In genomic region chr11:65793625-65794400, GRCh38 we compare ENCODE assay signal across 25 cellular contexts. TPM values are rescaled to one million over a fixed set of nuclear protein-coding genes. Genes with fewer than 3 reads are reported as not detected.
A peak's percentile ranks its signal among the peaks of the same experiment; 100 is the strongest.
DNase-seq lines count a peak whose midpoint lies in the region; ATAC-seq, FAIRE-seq and TF ChIP-seq lines count a peak whose summit lies in the region.
"Had no signal": no experiment of that assay in that cellular context is flagged by ENCODE, and none has a peak within 500 bp of the region (broad histone marks: within the 10 kb centered on the region; RNA-seq: fewer than 3 reads in every experiment).

No MANE protein-coding gene starts in this region.

- H3K9me3 Mint-ChIP-seq in stimulated activated effector memory CD8-positive, alpha-beta T cell treated with anti-CD3 and anti-CD28 coated beads, Interleukin-12 subunit alpha, Interleukin-12 subunit beta, amount 100 ng/mL, for 72 hours: no peaks in the 10 kb centered on the region
- no peaks in the 10 kb centered on the region for H3K9me3 Mint-ChIP-seq in GM23338
- H3K9me3 Mint-ChIP-seq: activated naive CD8-positive, alpha-beta T cell treated with anti-CD3 and anti-CD28 coated beads, Interleukin-2, amount 10 ng/mL, durations not matched to agents 7 days and 5 days; activated T-helper 17 cell treated with anti-CD3 and anti-CD28 coated beads, Interleukin-2, amount 50 U/mL, for 72 hours; endodermal cell; naive thymus-derived CD8-positive, alpha-beta T cell had no signal

- H3K27ac ChIP-seq in H1 (ENCODE audit: low read depth, low read length): no peak overlapping the region
- H3K27ac ChIP-seq in GM23338 (ENCODE audit: low read depth): no peak overlapping the region
- H3K27ac ChIP-seq: left lung, right atrium auricular region, tibial nerve had no signal

- no peak overlapping the region for H3K56ac ChIP-seq in H1 (replicated peaks; ENCODE audit: insufficient read length, low read depth, low read length)

- H3K23me2 ChIP-seq in H1 (ENCODE audit: low read depth, low read length): no peaks in the 10 kb centered on the region

- no peak overlapping the region for H3K14ac ChIP-seq in H1 (ENCODE audit: insufficient read length)

- H3K4me2 ChIP-seq in H1 (ENCODE audit: insufficient read depth in 1 of 2, low read depth in 2 of 2, low read length in 2 of 2): no peak overlapping the region
- H3K4me2 ChIP-seq in GM23338: no peak overlapping the region

- DNase-seq in NCI-H146 (lab: John Stamatoyannopoulos, UW) (peak; percentile 30), NCI-H146 treated with DMSO at 0.1 percent for 48 hours (lab: John Stamatoyannopoulos, UW; ENCODE audit: unreplicated experiment) (no peak), NCI-H774 (lab: John Stamatoyannopoulos, UW) (peak; percentile 10), H1 (ENCODE audit: low read depth in 1 of 2, low spot score in 2 of 2) (no peak), GM23338 (ENCODE audit: low spot score) (no peak), hippocampal formation (lab: John Stamatoyannopoulos, UW) (no peak)
- DNase-seq in stimulated activated effector memory CD8-positive, alpha-beta T cell treated with anti-CD3 and anti-CD28 coated beads, Interleukin-12 subunit alpha, Interleukin-12 subunit beta, amount 100 ng/mL, for 72 hours (ENCODE audit: low spot score in 2 of 2): no peak
- DNase-seq: activated CD4-positive, alpha-beta T cell treated with anti-CD3 and anti-CD28 coated beads, Interleukin-2, amount 50 U/mL, for 1 hour; activated naive CD8-positive, alpha-beta T cell treated with anti-CD3 and anti-CD28 coated beads, Interleukin-2, amount 10 ng/mL, durations not matched to agents 7 days and 5 days; Caco-2; endodermal cell; naive thymus-derived CD8-positive, alpha-beta T cell; NCI-H1436 treated with DMSO at 0.1 percent for 48 hours; stimulated activated CD4-positive, alpha-beta T cell treated with anti-CD3 and anti-CD28 coated beads, Interleukin-4, amount 100 ng/mL, for 4 hours had no signal

- H3K4me1 ChIP-seq in H1 (replicated peaks in 1 of 4; ENCODE audit: control insufficient read depth in 3 of 4, insufficient read depth in 4 of 4, low read length in 3 of 4) (peaks cover 10 to 31% (median 18%) of the 10 kb centered on the region in 4 experiments), GM23338 (ENCODE audit: insufficient read depth) (peaks cover 21% of the 10 kb centered on the region)
- H3K4me1 ChIP-seq: right atrium auricular region, tibial nerve had no signal

- no peaks in the 10 kb centered on the region for H3K79me2 ChIP-seq in H1 (ENCODE audit: control insufficient read depth in 1 of 2, insufficient read depth in 2 of 2, low read length in 2 of 2)
- H3K79me2 ChIP-seq in GM23338 (replicated peaks; ENCODE audit: insufficient read depth): no peaks in the 10 kb centered on the region; the same call in 1 of the 2 replicates

- H2AK5ac ChIP-seq in H1 (ENCODE audit: low read depth, low read length): no peak overlapping the region

- POLR2A ChIA-PET in H1 (lab: Charles Lee; ENCODE audit: partially characterized antibody): interaction anchor here (1.0 to 1.1 kb wide), 2 partner anchors 8 to 70 kb away, joined by 3 read pairs; no protein-coding TSS in a partner anchor

- H3K4me3 ChIP-seq in H1 (ENCODE audit: extremely low read depth in 1 of 4, insufficient read depth in 2 of 4, low read depth in 3 of 4, low read length in 4 of 4) (no peak overlapping the region), GM23338 (no peak overlapping the region)
- H3K4me3 ChIP-seq: left lung, right atrium auricular region, stomach, tibial nerve had no signal

- no peaks in the 10 kb centered on the region for H4K20me1 ChIP-seq in H1 (replicated peaks in 1 of 2; ENCODE audit: control insufficient read depth in 1 of 2, insufficient read depth in 2 of 2, low read length in 2 of 2)
- H4K20me1 ChIP-seq in GM23338 (replicated peaks; ENCODE audit: insufficient read depth): no peaks in the 10 kb centered on the region

- TF ChIP-seq EP300 in H1 (IDR thresholded peaks at IDR 0.05; ENCODE audit: borderline replicate concordance in 1 of 2, low read depth in 2 of 2, low read length in 2 of 2): no peak

- H4K91ac ChIP-seq in H1 (replicated peaks; ENCODE audit: insufficient read length, low read length): no peak overlapping the region

- no peak overlapping the region for H3K18ac ChIP-seq in H1 (ENCODE audit: extremely low read depth, low read length)

- 0 out of 2 replicates have a peak, but pooled peaks cover 4% of the 10 kb centered on the region for H3K79me1 ChIP-seq in H1 (ENCODE audit: low read depth, low read length)

- H3K4me1 Mint-ChIP-seq in stimulated activated effector memory CD8-positive, alpha-beta T cell treated with anti-CD3 and anti-CD28 coated beads, Interleukin-12 subunit alpha, Interleukin-12 subunit beta, amount 100 ng/mL, for 72 hours: peaks cover 33% of the 10 kb centered on the region
- H3K4me1 Mint-ChIP-seq in GM23338: peaks cover 40% of the 10 kb centered on the region

- H3K27me3 ChIP-seq in H1 (replicated peaks in 1 of 4; ENCODE audit: control insufficient read depth in 3 of 4, extremely low read depth in 1 of 4, insufficient read depth in 3 of 4, low read length in 3 of 4) (peaks cover 0 to 4% (median 2%) of the 10 kb centered on the region in 4 experiments; a peak in 3 of 7 replicates), GM23338 (ENCODE audit: insufficient read depth) (peaks cover 4% of the 10 kb centered on the region)
- H3K27me3 ChIP-seq: right atrium auricular region had no signal

- peak overlapping the region; percentile 37 for H3K27ac Mint-ChIP-seq in stimulated activated effector memory CD8-positive, alpha-beta T cell treated with anti-CD3 and anti-CD28 coated beads, Interleukin-12 subunit alpha, Interleukin-12 subunit beta, amount 100 ng/mL, for 72 hours
- no peak overlapping the region for H3K27ac Mint-ChIP-seq in GM23338
- H3K27ac Mint-ChIP-seq: activated naive CD8-positive, alpha-beta T cell treated with anti-CD3 and anti-CD28 coated beads, Interleukin-2, amount 10 ng/mL, durations not matched to agents 7 days and 5 days; activated T-helper 17 cell treated with anti-CD3 and anti-CD28 coated beads, Interleukin-2, amount 50 U/mL, for 72 hours; endodermal cell; naive thymus-derived CD8-positive, alpha-beta T cell had no signal

- peaks cover 10% of the 10 kb centered on the region for H3K27me3 Mint-ChIP-seq in GM23338 (ENCODE audit: insufficient read depth, low read depth, poor library complexity)

- TF ChIP-seq POLR2A in H1 (IDR thresholded peaks at IDR 0.05; ENCODE audit: control extremely low read depth in 1 of 2, low read depth in 2 of 2, low read length in 2 of 2): no peak

- H3K36me3 ChIP-seq in H1 (ENCODE audit: control insufficient read depth in 2 of 4, insufficient read depth in 4 of 4, low read length in 3 of 4) (peaks cover 0 to 3% (median 0%) of the 10 kb centered on the region in 4 experiments; a peak in 3 of 8 replicates), GM23338 (ENCODE audit: insufficient read depth) (no peaks in the 10 kb centered on the region)
- H3K36me3 ChIP-seq: left lung, right atrium auricular region, tibial nerve had no signal

- no peak overlapping the region for H3K4ac ChIP-seq in H1 (replicated peaks; ENCODE audit: insufficient read length, low read depth, low read length)

- FAIRE-seq in H1 (lab: Jason Lieb, UNC): no peak
- FAIRE-seq: A204.1 had no signal

- H2BK20ac ChIP-seq in H1 (ENCODE audit: low read length): no peak overlapping the region

- 0 out of 2 replicates have a peak, but pooled peaks cover 4% of the 10 kb centered on the region for H3F3A ChIP-seq in GM23338 (replicated peaks; ENCODE audit: low read depth)

- ATAC-seq in stimulated activated effector memory CD8-positive, alpha-beta T cell treated with anti-CD3 and anti-CD28 coated beads, Interleukin-12 subunit alpha, Interleukin-12 subunit beta, amount 100 ng/mL, for 72 hours: no peak
- ATAC-seq in GM23338 (no peak), GM21367 (IDR thresholded peaks at IDR 0.05; ENCODE audit: unreplicated experiment) (no peak)
- ATAC-seq: activated T-helper 17 cell treated with anti-CD3 and anti-CD28 coated beads, Interleukin-2, amount 50 U/mL, for 72 hours; naive thymus-derived CD8-positive, alpha-beta T cell had no signal

- H3K9me3 ChIP-seq in H1 (ENCODE audit: insufficient read depth in 2 of 2, low read depth in 1 of 2, low read length in 1 of 2): no peaks in the 10 kb centered on the region
- H3K9me3 ChIP-seq: Caco-2, left lung, right atrium auricular region, stomach, tibial nerve had no signal

- H2AFZ ChIP-seq in H1 (ENCODE audit: low read length) (no peak overlapping the region), GM23338 (no peak overlapping the region)

- no peak overlapping the region for H3K4me3 Mint-ChIP-seq in stimulated activated effector memory CD8-positive, alpha-beta T cell treated with anti-CD3 and anti-CD28 coated beads, Interleukin-12 subunit alpha, Interleukin-12 subunit beta, amount 100 ng/mL, for 72 hours
- H3K4me3 Mint-ChIP-seq in GM23338: no peak overlapping the region
- H3K4me3 Mint-ChIP-seq: activated naive CD8-positive, alpha-beta T cell treated with anti-CD3 and anti-CD28 coated beads, Interleukin-2, amount 10 ng/mL, durations not matched to agents 7 days and 5 days; activated T-helper 17 cell treated with anti-CD3 and anti-CD28 coated beads, Interleukin-2, amount 50 U/mL, for 72 hours; B cell; endodermal cell; naive thymus-derived CD8-positive, alpha-beta T cell had no signal

- no peaks in the 10 kb centered on the region for H3K36me3 Mint-ChIP-seq in stimulated activated effector memory CD8-positive, alpha-beta T cell treated with anti-CD3 and anti-CD28 coated beads, Interleukin-12 subunit alpha, Interleukin-12 subunit beta, amount 100 ng/mL, for 72 hours
- H3K36me3 Mint-ChIP-seq in GM23338 (ENCODE audit: low read depth): no peaks in the 10 kb centered on the region
- H3K36me3 Mint-ChIP-seq: activated naive CD8-positive, alpha-beta T cell treated with anti-CD3 and anti-CD28 coated beads, Interleukin-2, amount 10 ng/mL, durations not matched to agents 7 days and 5 days; naive thymus-derived CD8-positive, alpha-beta T cell had no signal

- TF ChIP-seq RAD21 in H1 (IDR thresholded peaks at IDR 0.05 in 1 of 2, conservative IDR thresholded peaks at IDR 0.05 in 1 of 2; ENCODE audit: low read depth in 2 of 2, low read length in 2 of 2): no peak

- no peak overlapping the region for H2BK15ac ChIP-seq in H1 (ENCODE audit: low read length)

- TF ChIP-seq CTCF in H1 (IDR thresholded peaks at IDR 0.05; ENCODE audit: control extremely low read depth in 1 of 3, insufficient read depth in 1 of 3, low read depth in 1 of 3, low read length in 3 of 3) (no peak), GM23338 (conservative IDR thresholded peaks at IDR 0.05; ENCODE audit: low read depth in 2 of 2) (no peak)

- H4K5ac ChIP-seq in H1 (ENCODE audit: insufficient read length, low read depth, low read length): no peak overlapping the region

- no peak overlapping the region for H3K9ac ChIP-seq in H1 (replicated peaks in 1 of 4; ENCODE audit: extremely low read depth in 1 of 4, low read depth in 3 of 4, low read length in 3 of 4)

- H2BK5ac ChIP-seq in H1 (ENCODE audit: low read depth, low read length): no peak overlapping the region

- H3K9me2 ChIP-seq in GM23338 (ENCODE audit: insufficient read depth): 0 out of 2 replicates have a peak, but pooled peaks cover 2% of the 10 kb centered on the region

- CTCF ChIA-PET in H1 (lab: Charles Lee; ENCODE audit: partially characterized antibody): interaction anchor here (0.8 to 12.7 kb wide), 8 partner anchors 9 to 25 kb away, joined by 3 to 128 read pairs (median 6); partner anchors contain the start of gene AP5B1

- H2BK12ac ChIP-seq in H1 (ENCODE audit: low read depth, low read length): no peak overlapping the region

- peak overlapping the region; percentile 72; the same call in 1 of the 2 replicates for H4K8ac ChIP-seq in H1 (ENCODE audit: extremely low read depth, insufficient read depth, low read length)

- no peak overlapping the region for H3K23ac ChIP-seq in H1 (ENCODE audit: insufficient read length)

- no peak overlapping the region for H2BK120ac ChIP-seq in H1 (replicated peaks; ENCODE audit: low read depth, low read length)

- 92% methylated on average over 29 of the region's 29 CpGs; no CpG with 5 or more reads in 1 of the 2 experiments for WGBS in H1 (ENCODE audit: extremely low coverage in 1 of 2, insufficient coverage in 1 of 2, insufficient read length in 1 of 2, insufficient replicate concordance in 2 of 2, low coverage in 1 of 2, low lambda C conversion rate in 2 of 2, missing lambda C conversion rate in 1 of 2), 2 experiments

RNA-seq across cellular contexts. Expression of gene OVOL1, which starts 7.0 kb away (rescaled TPM):
- total RNA-seq in H1 (2021; fragmentation: NEBNext Ultra II Directional; extraction: Animal tissue kit (Norgen Biotek cat#: 25700)): 3.3 and 3.4 TPM in 2 replicates
- polyA plus RNA-seq in H1 (2011; rRNA removed) (2.6 and 3.3 TPM in 2 replicates), GM23338 (2016; fragmentation: Nextera tagmentation; extraction: Ambion mirVana) (1.4 and 1.5 TPM in 2 replicates)
- 2.5 TPM for polyA plus RNA-seq in H1 (2011; cell fraction: cytosol; rRNA removed)
- 3.3 TPM for polyA plus RNA-seq in H1 (2011; cell fraction: nucleus; rRNA removed)
- polyA plus RNA-seq in H1 (2012, experiment 1 of 2): 2.3 to 2.6 TPM (median 2.5 TPM) in 4 replicates
- 3.8 TPM for polyA plus RNA-seq in H1 (2012, experiment 2 of 2)
- polyA plus RNA-seq in H1 (2013, experiment 1 of 2): 1.8 TPM
- polyA plus RNA-seq in H1 (2013, experiment 2 of 2): 2.2 TPM
- 2.9 TPM in 2 replicates for polyA minus RNA-seq in H1 (2011; rRNA and poly(A)+ RNA removed)
- polyA minus RNA-seq in H1 (2011; cell fraction: cytosol; rRNA and poly(A)+ RNA removed): 1.4 TPM
- polyA minus RNA-seq in H1 (2011; cell fraction: nucleus; rRNA and poly(A)+ RNA removed): 2.0 TPM
- total RNA-seq in GM23338 (2014; rRNA removed; shearing (Covaris generic)): 3.3 and 5.1 TPM in 2 replicates
- total RNA-seq: H4; naive thymus-derived CD8-positive, alpha-beta T cell; NCI-H460; osteocyte; right atrium auricular region; tibial nerve had no signal
- polyA plus RNA-seq: naive thymus-derived CD8-positive, alpha-beta T cell had no signal

RNA-seq across cellular contexts. Expression of gene AP5B1, which starts 13.0 kb away (rescaled TPM):
- 9.9 and 10.0 TPM in 2 replicates for total RNA-seq in H1 (2021; fragmentation: NEBNext Ultra II Directional; extraction: Animal tissue kit (Norgen Biotek cat#: 25700))
- polyA plus RNA-seq in H1 (2011; rRNA removed): 7.6 and 10.3 TPM in 2 replicates
- 6.2 TPM for polyA plus RNA-seq in H1 (2011; cell fraction: cytosol; rRNA removed)
- polyA plus RNA-seq in H1 (2011; cell fraction: nucleus; rRNA removed): 12.5 TPM
- polyA plus RNA-seq in H1 (2012, experiment 1 of 2): 5.0 to 7.0 TPM (median 6.4 TPM) in 4 replicates
- polyA plus RNA-seq in H1 (2012, experiment 2 of 2): 6.4 TPM
- polyA plus RNA-seq in H1 (2013, experiment 1 of 2): 4.2 TPM
- polyA plus RNA-seq in H1 (2013, experiment 2 of 2): 4.2 TPM
- polyA minus RNA-seq in H1 (2011; rRNA and poly(A)+ RNA removed): 8.5 and 8.6 TPM in 2 replicates
- polyA minus RNA-seq in H1 (2011; cell fraction: cytosol; rRNA and poly(A)+ RNA removed): 9.2 TPM
- polyA minus RNA-seq in H1 (2011; cell fraction: nucleus; rRNA and poly(A)+ RNA removed): 10.7 TPM
- 12.5 and 16.1 TPM in 2 replicates for total RNA-seq in GM23338 (2014; rRNA removed; shearing (Covaris generic))
- 3.1 TPM in 2 replicates for polyA plus RNA-seq in GM23338 (2016; fragmentation: Nextera tagmentation; extraction: Ambion mirVana)

RNA-seq across cellular contexts. Expression of gene SNX32, which starts 40.0 kb away (rescaled TPM):
- 1.1 and 2.2 TPM in 2 replicates for total RNA-seq in H1 (2021; fragmentation: NEBNext Ultra II Directional; extraction: Animal tissue kit (Norgen Biotek cat#: 25700))
- polyA plus RNA-seq in H1 (2011; rRNA removed) (0.76 and 1.4 TPM in 2 replicates), GM23338 (2016; fragmentation: Nextera tagmentation; extraction: Ambion mirVana) (1.2 and 2.4 TPM in 2 replicates)
- polyA plus RNA-seq in H1 (2011; cell fraction: cytosol; rRNA removed): 0.96 TPM
- 7.1 TPM for polyA plus RNA-seq in H1 (2011; cell fraction: nucleus; rRNA removed)
- polyA plus RNA-seq in H1 (2012, experiment 1 of 2): 1.2 to 2.6 TPM (median 2.2 TPM) in 4 replicates
- polyA plus RNA-seq in H1 (2012, experiment 2 of 2): 1.2 TPM
- polyA plus RNA-seq in H1 (2013, experiment 1 of 2): 0.61 TPM
- polyA plus RNA-seq in H1 (2013, experiment 2 of 2): 0.57 TPM
- 0.54 and 1.1 TPM in 2 replicates for polyA minus RNA-seq in H1 (2011; rRNA and poly(A)+ RNA removed)
- polyA minus RNA-seq in H1 (2011; cell fraction: cytosol; rRNA and poly(A)+ RNA removed): not detected
- 1.6 TPM for polyA minus RNA-seq in H1 (2011; cell fraction: nucleus; rRNA and poly(A)+ RNA removed)
- total RNA-seq in GM23338 (2014; rRNA removed; shearing (Covaris generic)): 0.49 TPM in 1 of 2 replicates, not detected in the other
- total RNA-seq: Caco-2, H4 had no signal

Comparison
In these comparisons a context has a peak if more than half of its experiments do, and no peak if none do; other contexts are left out.
1. DNase-seq: peak in NCI-H146 (single experiment) and NCI-H774 (single experiment); none in NCI-H146 treated with DMSO at 0.1 percent for 48 hours (single experiment), H1 (0 of 2), stimulated activated effector memory CD8-positive, alpha-beta T cell treated with anti-CD3 and anti-CD28 coated beads, Interleukin-12 subunit alpha, Interleukin-12 subunit beta, amount 100 ng/mL, for 72 hours (0 of 2), GM23338 (single experiment) and hippocampal formation (0 of 2).